8 cellular contexts compared by ENCODE assay signal in the genomic region with DNA sequence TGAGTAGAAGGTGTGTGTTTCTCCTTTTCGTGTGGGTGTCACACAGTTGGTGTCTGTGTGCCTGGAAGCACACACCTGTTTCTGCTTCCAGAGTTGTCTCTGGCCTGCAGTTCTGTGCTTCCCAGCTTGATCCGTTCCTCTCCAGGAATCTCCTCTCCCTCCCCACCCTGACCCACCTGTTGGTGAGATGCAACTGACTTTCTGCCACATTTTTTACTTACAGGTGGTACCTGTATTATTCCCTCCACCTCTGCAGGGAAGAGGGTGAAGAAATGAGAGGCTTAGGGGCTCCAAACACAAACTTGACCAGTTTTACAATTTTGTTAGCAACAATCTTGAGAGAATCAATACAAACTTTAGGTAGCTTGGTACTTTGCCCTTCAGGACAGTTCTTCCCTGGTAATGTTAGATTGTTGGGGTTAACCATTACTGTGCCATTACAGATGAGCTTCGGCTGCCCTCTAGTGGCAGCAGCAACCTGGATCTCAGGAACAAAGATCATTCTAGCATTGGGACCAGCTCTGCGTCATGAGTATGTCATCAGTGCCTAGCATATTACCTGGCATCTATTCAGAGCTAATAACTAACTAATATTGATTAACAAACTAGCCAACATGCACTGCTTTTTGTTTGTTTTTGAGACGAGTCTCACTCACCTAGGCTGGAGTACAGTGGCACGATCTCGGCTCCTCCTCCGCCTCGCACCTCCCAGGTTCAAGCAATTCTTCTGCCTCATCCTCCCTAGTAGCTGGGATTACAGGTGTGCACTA. TPM values are rescaled to one million over a fixed set of nuclear protein-coding genes. Genes with fewer than 3 reads are reported as not detected.
A peak's percentile ranks its signal among the peaks of the same experiment; 100 is the strongest.
DNase-seq lines count a peak whose midpoint lies in the region; ATAC-seq lines count a peak whose summit lies in the region.
"Not testable (repeated sequence)": the region's sequence is repeated elsewhere in the genome, so short reads cannot be mapped to it uniquely, and the experiment has no call there.

No MANE protein-coding gene starts in this region.

- H3K4me1 Mint-ChIP-seq in CD4-positive, CD25-positive, alpha-beta regulatory T cell = peaks cover 5 to 25% (median 16%) of the 10 kb centered on the region in 4 donors
- peaks cover 16% of the 10 kb centered on the region for H3K4me1 Mint-ChIP-seq in activated CD4-positive, alpha-beta T cell treated with anti-CD3 and anti-CD28 coated beads, Interleukin-2, amount 10 ng/mL, durations not matched to agents 24 days and 14 days

- peaks cover 22% of the 10 kb centered on the region for H3K36me3 ChIP-seq in CD4-positive, CD25-positive, alpha-beta regulatory T cell (ENCODE audit: control insufficient read depth, insufficient read depth, low read length)

- H3K27me3 Mint-ChIP-seq in CD4-positive, CD25-positive, alpha-beta regulatory T cell; activated CD4-positive, alpha-beta T cell treated with anti-CD3 and anti-CD28 coated beads, Interleukin-2, amount 10 ng/mL, durations not matched to agents 24 days and 14 days: not testable (repeated sequence)

- H3K4me1 ChIP-seq in CD4-positive, CD25-positive, alpha-beta regulatory T cell (ENCODE audit: control insufficient read depth, insufficient read depth, low read length, poor library complexity, severe bottlenecking) = not testable (repeated sequence)

- H3K4me3 Mint-ChIP-seq in CD4-positive, CD25-positive, alpha-beta regulatory T cell = peak overlapping the region in 1 of 4 donors; percentile 15
- not testable (repeated sequence) for H3K4me3 Mint-ChIP-seq in activated CD4-positive, alpha-beta T cell treated with anti-CD3 and anti-CD28 coated beads, Interleukin-2, amount 10 ng/mL, durations not matched to agents 24 days and 14 days

- intact Hi-C loops in activated CD4-positive, alpha-beta T cell treated with anti-CD3 and anti-CD28 coated beads, Interleukin-2, amount 10 ng/mL, durations not matched to agents 24 days and 14 days (cut with micrococcal nuclease) = not testable (repeated sequence)

- H3K27ac Mint-ChIP-seq in CD4-positive, CD25-positive, alpha-beta regulatory T cell = peak overlapping the region; percentile 52 to 82 (median 68)
- peak overlapping the region; percentile 20 for H3K27ac Mint-ChIP-seq in activated CD4-positive, alpha-beta T cell treated with anti-CD3 and anti-CD28 coated beads, Interleukin-2, amount 10 ng/mL, durations not matched to agents 24 days and 14 days

- DNase-seq in CD4-positive, CD25-positive, alpha-beta regulatory T cell = peak; percentile 25 to 60 (median 43)
- peak; percentile 20 for DNase-seq in NCI-H748 treated with DMSO at 0.1 percent for 48 hours (lab: John Stamatoyannopoulos, UW)
- peak; percentile 87 for DNase-seq in activated CD4-positive, alpha-beta T cell treated with anti-CD3 and anti-CD28 coated beads, Interleukin-2, amount 10 ng/mL, durations not matched to agents 24 days and 14 days
- peak; percentile 23 for DNase-seq in cerebellum (ENCODE audit: low spot score)
- DNase-seq in left kidney (ENCODE audit: low read depth, low spot score) = peak; percentile 47
- DNase-seq in stimulated activated CD4-positive, alpha-beta T cell treated with anti-CD3 and anti-CD28 coated beads, Interleukin-4, amount 100 ng/mL, for 4 hours = peak; percentile 47 to 50

- H3K4me3 ChIP-seq in CD4-positive, CD25-positive, alpha-beta regulatory T cell (ENCODE audit: low read depth, low read length) = not testable (repeated sequence)

- H3K9me3 Mint-ChIP-seq in CD4-positive, CD25-positive, alpha-beta regulatory T cell; activated CD4-positive, alpha-beta T cell treated with anti-CD3 and anti-CD28 coated beads, Interleukin-2, amount 10 ng/mL, durations not matched to agents 24 days and 14 days: not testable (repeated sequence)

- H3K27ac ChIP-seq in CD4-positive, CD25-positive, alpha-beta regulatory T cell (ENCODE audit: insufficient read depth, low read length, poor library complexity, severe bottlenecking) = not testable (repeated sequence)

- peak; percentile 76 to 82 for ATAC-seq in CD4-positive, CD25-positive, alpha-beta regulatory T cell (ENCODE audit: low read depth in 2 of 2)
- ATAC-seq in GM19452 (IDR thresholded peaks at IDR 0.05; ENCODE audit: unreplicated experiment) (peak; percentile 93), HG03460 (IDR thresholded peaks at IDR 0.05; ENCODE audit: unreplicated experiment) (peak; percentile 86)

- H3K36me3 Mint-ChIP-seq in CD4-positive, CD25-positive, alpha-beta regulatory T cell = peaks cover 32% of the 10 kb centered on the region
- H3K36me3 Mint-ChIP-seq in activated CD4-positive, alpha-beta T cell treated with anti-CD3 and anti-CD28 coated beads, Interleukin-2, amount 10 ng/mL, durations not matched to agents 24 days and 14 days (ENCODE audit: low read depth) = peaks cover 36% of the 10 kb centered on the region

- H3K27me3 ChIP-seq in CD4-positive, CD25-positive, alpha-beta regulatory T cell (ENCODE audit: control insufficient read depth, insufficient read depth, low read length) = not testable (repeated sequence)

- not testable (repeated sequence) for H3K9me3 ChIP-seq in CD4-positive, CD25-positive, alpha-beta regulatory T cell (ENCODE audit: control insufficient read depth in 2 of 2, low read length in 2 of 2)

RNA-seq across cellular contexts. Expression of gene POM121, which starts 10.0 kb away (rescaled TPM):
- 66.9 TPM for total RNA-seq in CD4-positive, CD25-positive, alpha-beta regulatory T cell
- 1 to 10 TPM; 6.1 to 8.9 (median 7.8) TPM for polyA plus RNA-seq in CD4-positive, CD25-positive, alpha-beta regulatory T cell
- total RNA-seq in activated CD4-positive, alpha-beta T cell treated with anti-CD3 and anti-CD28 coated beads, Interleukin-2, amount 10 ng/mL, durations not matched to agents 24 days and 14 days = 69.7 and 70.2 TPM in 2 replicates
- total RNA-seq in cerebellum = 9.3 TPM

RNA-seq across cellular contexts. Expression of gene TRIM74, which starts 54.3 kb away (rescaled TPM):
- 3.3 TPM for total RNA-seq in CD4-positive, CD25-positive, alpha-beta regulatory T cell
- polyA plus RNA-seq in CD4-positive, CD25-positive, alpha-beta regulatory T cell = not detected
- 0.33 and 2.1 TPM in 2 replicates for total RNA-seq in activated CD4-positive, alpha-beta T cell treated with anti-CD3 and anti-CD28 coated beads, Interleukin-2, amount 10 ng/mL, durations not matched to agents 24 days and 14 days
- total RNA-seq in cerebellum = not detected

Comparison
In these comparisons a context has a peak if more than half of its experiments do, and no peak if none do; other contexts are left out.
1. DNase-seq: peak in every context shown above with its lines; median percentile 87 in activated CD4-positive, alpha-beta T cell treated with anti-CD3 and anti-CD28 coated beads, Interleukin-2, amount 10 ng/mL, durations not matched to agents 24 days and 14 days; 48 in stimulated activated CD4-positive, alpha-beta T cell treated with anti-CD3 and anti-CD28 coated beads, Interleukin-4, amount 100 ng/mL, for 4 hours; 47 in left kidney; 43 in CD4-positive, CD25-positive, alpha-beta regulatory T cell; 23 in cerebellum; 20 in NCI-H748 treated with DMSO at 0.1 percent for 48 hours.